In the genomic region with DNA sequence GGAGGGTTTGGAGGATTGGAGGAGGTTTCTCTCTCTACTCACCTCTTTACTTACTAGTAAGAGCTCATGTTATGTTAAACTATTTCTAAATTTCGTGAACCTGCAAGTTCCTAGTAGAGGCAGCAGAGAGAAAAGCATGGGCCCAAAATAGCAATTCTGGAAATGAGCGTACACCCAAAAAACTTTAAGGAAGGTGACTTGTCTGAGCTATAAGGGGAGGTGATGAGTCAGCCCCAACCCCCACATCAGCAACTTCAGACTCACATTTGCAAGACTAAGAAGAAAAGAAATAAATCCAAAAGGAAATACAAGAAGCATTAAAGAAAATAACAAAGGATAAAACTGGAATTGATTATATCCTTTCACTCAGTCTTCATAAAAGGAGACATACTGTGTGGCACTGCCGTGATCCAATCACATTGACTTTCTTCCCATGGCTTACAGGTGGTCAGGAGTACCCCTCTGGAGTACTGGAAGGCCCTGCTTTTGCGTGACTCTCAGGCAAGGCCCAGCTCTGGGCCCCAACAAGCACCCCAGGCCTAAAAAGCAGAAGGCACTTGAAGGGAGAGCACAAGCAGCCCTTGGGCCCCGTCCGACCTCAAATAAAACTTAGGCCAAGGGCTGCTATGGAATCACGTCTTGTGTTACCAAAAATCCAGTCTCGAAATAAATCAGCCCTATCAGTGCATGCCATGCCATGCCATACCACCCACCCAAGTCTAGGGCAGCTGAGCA, we compare ENCODE assay signal across 9 cellular contexts. TPM values are rescaled to one million over a fixed set of nuclear protein-coding genes. Genes with fewer than 3 reads are reported as not detected.
DNase-seq lines count a peak whose midpoint lies in the region; ATAC-seq and TF ChIP-seq lines count a peak whose summit lies in the region.
"Had no signal": no experiment of that assay in that cellular context is flagged by ENCODE, and none has a peak within 500 bp of the region (broad histone marks: within the 10 kb centered on the region; RNA-seq: fewer than 3 reads in every experiment).

No MANE protein-coding gene starts in this region.

- peaks cover 69% of the 10 kb centered on the region for H3K4me1 Mint-ChIP-seq in activated T-helper 1 cell treated with anti-CD3 and anti-CD28 coated beads, Interleukin-12 subunit alpha, Interleukin-12 subunit beta, Interleukin-2, Interleukin-4 antibody, amounts not matched to agents 30 ng/mL and 10 ng/mL and 1 ng/mL, durations not matched to agents 14 hours and 24 hours and 36 hours (ENCODE audit: low read depth)
- H3K4me1 Mint-ChIP-seq in stimulated activated naive CD8-positive, alpha-beta T cell treated with anti-CD3 and anti-CD28 coated beads, Interleukin-15, amount 100 ng/mL, for 72 hours, result peaks cover 88% of the 10 kb centered on the region
- peaks cover 51% of the 10 kb centered on the region for H3K4me1 Mint-ChIP-seq in endothelial cell (ENCODE audit: unreplicated experiment)

- H3K4me3 Mint-ChIP-seq in activated T-helper 1 cell treated with anti-CD3 and anti-CD28 coated beads, Interleukin-12 subunit alpha, Interleukin-12 subunit beta, Interleukin-2, Interleukin-4 antibody, amounts not matched to agents 30 ng/mL and 10 ng/mL and 1 ng/mL, durations not matched to agents 14 hours and 24 hours and 36 hours, result peak overlapping the region; percentile 57
- peak overlapping the region; percentile 27 to 67 for H3K4me3 Mint-ChIP-seq in stimulated activated naive CD8-positive, alpha-beta T cell treated with anti-CD3 and anti-CD28 coated beads, Interleukin-15, amount 100 ng/mL, for 72 hours
- H3K4me3 Mint-ChIP-seq in endothelial cell (ENCODE audit: unreplicated experiment), result no peak overlapping the region

- H3K27me3 Mint-ChIP-seq in activated T-helper 1 cell treated with anti-CD3 and anti-CD28 coated beads, Interleukin-12 subunit alpha, Interleukin-12 subunit beta, Interleukin-2, Interleukin-4 antibody, amounts not matched to agents 30 ng/mL and 10 ng/mL and 1 ng/mL, durations not matched to agents 14 hours and 24 hours and 36 hours (ENCODE audit: insufficient read depth), result no peaks in the 10 kb centered on the region
- no peaks in the 10 kb centered on the region for H3K27me3 Mint-ChIP-seq in stimulated activated naive CD8-positive, alpha-beta T cell treated with anti-CD3 and anti-CD28 coated beads, Interleukin-15, amount 100 ng/mL, for 72 hours
- peaks cover 4% of the 10 kb centered on the region for H3K27me3 Mint-ChIP-seq in endothelial cell (ENCODE audit: unreplicated experiment)

- peak overlapping the region; percentile 48 for H3K27ac ChIP-seq in layer of hippocampus (ENCODE audit: low read depth, low read length)

- H3K9me3 Mint-ChIP-seq in activated T-helper 1 cell treated with anti-CD3 and anti-CD28 coated beads, Interleukin-12 subunit alpha, Interleukin-12 subunit beta, Interleukin-2, Interleukin-4 antibody, amounts not matched to agents 30 ng/mL and 10 ng/mL and 1 ng/mL, durations not matched to agents 14 hours and 24 hours and 36 hours, result no peaks in the 10 kb centered on the region
- no peaks in the 10 kb centered on the region for H3K9me3 Mint-ChIP-seq in stimulated activated naive CD8-positive, alpha-beta T cell treated with anti-CD3 and anti-CD28 coated beads, Interleukin-15, amount 100 ng/mL, for 72 hours
- no peaks in the 10 kb centered on the region for H3K9me3 Mint-ChIP-seq in endothelial cell (ENCODE audit: unreplicated experiment)

- H3K27ac Mint-ChIP-seq in activated T-helper 1 cell treated with anti-CD3 and anti-CD28 coated beads, Interleukin-12 subunit alpha, Interleukin-12 subunit beta, Interleukin-2, Interleukin-4 antibody, amounts not matched to agents 30 ng/mL and 10 ng/mL and 1 ng/mL, durations not matched to agents 14 hours and 24 hours and 36 hours, result peak overlapping the region; percentile 74
- peak overlapping the region; percentile 64 to 92 for H3K27ac Mint-ChIP-seq in stimulated activated naive CD8-positive, alpha-beta T cell treated with anti-CD3 and anti-CD28 coated beads, Interleukin-15, amount 100 ng/mL, for 72 hours
- H3K27ac Mint-ChIP-seq in endothelial cell (ENCODE audit: unreplicated experiment), result no peak overlapping the region

- H3K27me3 ChIP-seq in layer of hippocampus (ENCODE audit: control insufficient read depth, insufficient read depth, low read length), result no peaks in the 10 kb centered on the region

- peak; percentile 75 to 77 for ATAC-seq in activated CD4-positive, CD25-positive, alpha-beta regulatory T cell treated with anti-CD3 and anti-CD28 coated beads, Interleukin-2, amount 50 U/mL, for 24 hours
- peak; percentile 80 for ATAC-seq in stimulated activated naive CD8-positive, alpha-beta T cell treated with anti-CD3 and anti-CD28 coated beads, Interleukin-15, amount 100 ng/mL, for 72 hours
- no peak for ATAC-seq in HG02759 (IDR thresholded peaks at IDR 0.05; ENCODE audit: unreplicated experiment)

- intact Hi-C loops in activated T-helper 1 cell treated with anti-CD3 and anti-CD28 coated beads, Interleukin-12 subunit alpha, Interleukin-12 subunit beta, Interleukin-2, Interleukin-4 antibody, amounts not matched to agents 30 ng/mL and 10 ng/mL and 1 ng/mL, durations not matched to agents 14 hours and 24 hours and 36 hours (cut with micrococcal nuclease), result loop anchor here (1.0 to 5.0 kb wide), 3 partner anchors 15 to 68 kb away; a partner anchor contains a TSS

- H3K36me3 Mint-ChIP-seq in activated T-helper 1 cell treated with anti-CD3 and anti-CD28 coated beads, Interleukin-12 subunit alpha, Interleukin-12 subunit beta, Interleukin-2, Interleukin-4 antibody, amounts not matched to agents 30 ng/mL and 10 ng/mL and 1 ng/mL, durations not matched to agents 14 hours and 24 hours and 36 hours (ENCODE audit: low read depth), result peaks cover 3% of the 10 kb centered on the region
- H3K36me3 Mint-ChIP-seq in endothelial cell (ENCODE audit: low read depth, unreplicated experiment), result peaks cover 13% of the 10 kb centered on the region

- no peak for DNase-seq in activated CD4-positive, CD25-positive, alpha-beta regulatory T cell treated with anti-CD3 and anti-CD28 coated beads, Interleukin-2, amount 50 U/mL, for 72 hours
- DNase-seq in activated T-helper 1 cell treated with anti-CD3 and anti-CD28 coated beads, Interleukin-12 subunit alpha, Interleukin-12 subunit beta, Interleukin-2, Interleukin-4 antibody, amounts not matched to agents 30 ng/mL and 10 ng/mL and 1 ng/mL, durations not matched to agents 14 hours and 24 hours and 36 hours (ENCODE audit: low spot score), result no peak
- peak in 1 of 2 donors; percentile 47 for DNase-seq in stimulated activated naive CD8-positive, alpha-beta T cell treated with anti-CD3 and anti-CD28 coated beads, Interleukin-15, amount 100 ng/mL, for 72 hours
- DNase-seq in kidney tubule cell (ENCODE audit: low spot score) (no peak), endothelial cell (ENCODE audit: low spot score) (no peak)
- DNase-seq: NCI-H1105 had no signal

- no peak for TF ChIP-seq CTCF in endothelial cell (IDR thresholded peaks at IDR 0.05; ENCODE audit: unreplicated experiment)

RNA-seq across cellular contexts. Expression of a gene that starts 14.3 kb away (rescaled TPM):
- 30.5 and 31.7 TPM in 2 replicates for total RNA-seq in activated T-helper 1 cell treated with anti-CD3 and anti-CD28 coated beads, Interleukin-12 subunit alpha, Interleukin-12 subunit beta, Interleukin-2, Interleukin-4 antibody, amounts not matched to agents 30 ng/mL and 10 ng/mL and 1 ng/mL, durations not matched to agents 14 hours and 24 hours and 36 hours
- total RNA-seq in endothelial cell (ENCODE audit: unreplicated experiment), result 93.7 TPM
